ENCODE assay signal across 1 cellular context in genomic region chr6:21098134-21098533, GRCh38.
TF ChIP-seq lines count a peak whose summit lies in the region.

No MANE protein-coding gene starts in this region.

TF ChIP-seq in GM23338, 12 proteins besides CTCF, POLR2A, EP300 and RAD21 (continued from another document):
- TF ChIP-seq ZNF462 (CRISPR knock-in tag; IDR thresholded peaks at IDR 0.05) (no peak), STAT1 (IDR thresholded peaks at IDR 0.05; ENCODE audit: unreplicated experiment) (no peak), NANOG (IDR thresholded peaks at IDR 0.05; ENCODE audit: borderline replicate concordance) (no peak), CREB1 (CRISPR knock-in tag; IDR thresholded peaks at IDR 0.05; ENCODE audit: low read depth) (no peak), REST (IDR thresholded peaks at IDR 0.05; ENCODE audit: unreplicated experiment) (no peak), POLR2AphosphoS5 (IDR thresholded peaks at IDR 0.05; ENCODE audit: low read depth) (no peak), ZNF114 (CRISPR knock-in tag; IDR thresholded peaks at IDR 0.05) (no peak), JUNB (IDR thresholded peaks at IDR 0.05; ENCODE audit: unreplicated experiment) (no peak), EZH2phosphoT487 (IDR thresholded peaks at IDR 0.05; ENCODE audit: unreplicated experiment) (no peak)
